8 cellular contexts compared by ENCODE assay signal in genomic region chr20:13638162-13638495, GRCh38. TPM values are rescaled to one million over a fixed set of nuclear protein-coding genes. Genes with fewer than 3 reads are reported as not detected.
A peak's percentile ranks its signal among the peaks of the same experiment; 100 is the strongest.
DNase-seq lines count a peak whose midpoint lies in the region; ATAC-seq and TF ChIP-seq lines count a peak whose summit lies in the region.

No MANE protein-coding gene starts in this region.

- H3F3A ChIP-seq in smooth muscle cell (ENCODE audit: low read depth) = no peaks in the 10 kb centered on the region

- H4K20me1 ChIP-seq in HCT116 (ENCODE audit: insufficient read depth) (peaks cover 5% of the 10 kb centered on the region; the same call in 1 of the 2 replicates), hepatocyte (ENCODE audit: insufficient read depth, poor library complexity, severe bottlenecking) (no peaks in the 10 kb centered on the region), smooth muscle cell (ENCODE audit: low read depth) (peaks cover 3% of the 10 kb centered on the region)

- RAD21 ChIA-PET in HCT116 (lab: Charles Lee; ENCODE audit: low non-redundant PET in 1 of 2, low total read pairs in 2 of 2, uncharacterized antibody in 2 of 2, unreplicated experiment in 2 of 2) = no interaction called here

- H3K27me3 ChIP-seq in HCT116 (ENCODE audit: insufficient read depth, low read length) (no peaks in the 10 kb centered on the region), hepatocyte (no peaks in the 10 kb centered on the region), smooth muscle cell (ENCODE audit: low read depth) (peaks cover 27% of the 10 kb centered on the region)

- H3K27ac ChIP-seq in HCT116 (ENCODE audit: low read depth, low read length) (peak overlapping the region; percentile 57), VCaP (peak overlapping the region; percentile 79), hepatocyte (peak overlapping the region; percentile 77), smooth muscle cell (ENCODE audit: low read depth) (peak overlapping the region; percentile 83)

- WGBS in hepatocyte (ENCODE audit: low lambda C conversion rate, missing lambda C conversion rate) = 2% methylated on average over 6 of the region's 7 CpGs
- WGBS in smooth muscle cell (ENCODE audit: low lambda C conversion rate) = 0% methylated on average over 7 of the region's 7 CpGs

- no peak for TF ChIP-seq CTCF in HCT116 (IDR thresholded peaks at IDR 0.05 in 2 of 3, conservative IDR thresholded peaks at IDR 0.05 in 1 of 3; ENCODE audit: borderline replicate concordance in 1 of 3, insufficient read depth in 1 of 3, low read depth in 2 of 3, low read length in 2 of 3)
- TF ChIP-seq CTCF in VCaP (conservative IDR thresholded peaks at IDR 0.05) = no peak
- TF ChIP-seq CTCF in hepatocyte (IDR thresholded peaks at IDR 0.05; ENCODE audit: poor library complexity) = no peak
- TF ChIP-seq CTCF in smooth muscle cell (IDR thresholded peaks at IDR 0.05; ENCODE audit: borderline replicate concordance, insufficient read depth, poor library complexity, severe bottlenecking) = no peak

- POLR2A ChIA-PET in HCT116 (lab: Charles Lee) = no interaction called here

- H3K4me3 ChIP-seq in HCT116 (replicated peaks in 1 of 2; ENCODE audit: low read depth in 1 of 2, low read length in 2 of 2) (peak overlapping the region; percentile 95 to 96), hepatocyte (peak overlapping the region; percentile 68), smooth muscle cell (peak overlapping the region; percentile 73)

- intact Hi-C loops in HCT116 (cut with micrococcal nuclease) = loop anchor here (5.0 kb wide), 1 partner anchor 139 kb away; no protein-coding TSS in a partner anchor

- H3K9me3 ChIP-seq in HCT116 (ENCODE audit: control insufficient read depth in 1 of 2, insufficient read depth in 1 of 2, low read depth in 1 of 2, low read length in 2 of 2) (no peaks in the 10 kb centered on the region), hepatocyte (ENCODE audit: low read depth) (no peaks in the 10 kb centered on the region), smooth muscle cell (replicated peaks; ENCODE audit: low read depth) (no peaks in the 10 kb centered on the region)

- ATAC-seq in HCT116 (peak; percentile 31), HG02623 (IDR thresholded peaks at IDR 0.05; ENCODE audit: unreplicated experiment) (no peak), HG02759 (IDR thresholded peaks at IDR 0.05; ENCODE audit: unreplicated experiment) (no peak)

- H3K36me3 ChIP-seq in HCT116 (ENCODE audit: control insufficient read depth in 1 of 2, insufficient read depth in 2 of 2, low read length in 2 of 2) (no peaks in the 10 kb centered on the region), hepatocyte (replicated peaks; ENCODE audit: insufficient read depth, low read depth) (no peaks in the 10 kb centered on the region), smooth muscle cell (ENCODE audit: low read depth) (no peaks in the 10 kb centered on the region)

- H3K4me1 ChIP-seq in HCT116 (ENCODE audit: control insufficient read depth in 1 of 2, insufficient read depth in 2 of 2, low read length in 2 of 2) = peaks cover 3 to 12% of the 10 kb centered on the region in 2 experiments; a peak in 3 of 4 replicates
- no peaks in the 10 kb centered on the region for H3K4me1 ChIP-seq in hepatocyte (ENCODE audit: insufficient read depth)
- H3K4me1 ChIP-seq in smooth muscle cell (ENCODE audit: low read depth) = peaks cover 9% of the 10 kb centered on the region

- TF ChIP-seq POLR2A in HCT116 (IDR thresholded peaks at IDR 0.05; ENCODE audit: borderline replicate concordance, extremely low read depth, insufficient read depth, insufficient read length) = no peak

- H3K9me2 ChIP-seq in HCT116 (ENCODE audit: insufficient read depth) (no peaks in the 10 kb centered on the region), hepatocyte (replicated peaks; ENCODE audit: insufficient read depth) (no peaks in the 10 kb centered on the region)

- TF ChIP-seq RAD21 in HCT116 (IDR thresholded peaks at IDR 0.05; ENCODE audit: low read depth) = no peak

- H3K79me2 ChIP-seq in HCT116 (ENCODE audit: insufficient read depth, low read length) = peaks cover 51% of the 10 kb centered on the region
- H3K79me2 ChIP-seq in hepatocyte = peaks cover 46% of the 10 kb centered on the region
- peaks cover 50% of the 10 kb centered on the region for H3K79me2 ChIP-seq in smooth muscle cell (ENCODE audit: low read depth)

- no TSS peak for BruUV-seq in HCT116 (replicated peaks; lab: Mats Ljungman, UMichigan)

- H3K4me2 ChIP-seq in HCT116 (ENCODE audit: low read length) = peak overlapping the region; percentile 98
- peak overlapping the region; percentile 74 for H3K4me2 ChIP-seq in hepatocyte
- peak overlapping the region; percentile 94 for H3K4me2 ChIP-seq in smooth muscle cell

- DNase-seq in ACHN (peak; percentile 15), HCT116 (ENCODE audit: low read depth, low spot score) (no peak), hepatocyte (ENCODE audit: low spot score) (no peak), smooth muscle cell (lab: John Stamatoyannopoulos, UW; ENCODE audit: unreplicated experiment) (no peak), medulla oblongata (ENCODE audit: extremely low spot score) (no peak)

- CTCF ChIA-PET in HCT116 (lab: Charles Lee) = no interaction called here

- in situ Hi-C loops in ACHN (cut with HindIII; ENCODE audit: low pct_ligation_motif_present, low pct_unique_long_range_greater_than_20kb, low sequenced_read_pairs) = no loop called here

- H3K9ac ChIP-seq in HCT116 (ENCODE audit: low read length) (peak overlapping the region; percentile 86), smooth muscle cell (ENCODE audit: low read depth) (peak overlapping the region; percentile 85)

- no peak overlapping the region for H2AFZ ChIP-seq in HCT116 (ENCODE audit: low read depth, low read length, poor library complexity, severe bottlenecking)
- H2AFZ ChIP-seq in hepatocyte = peak overlapping the region; percentile 49
- H2AFZ ChIP-seq in smooth muscle cell (ENCODE audit: low read depth) = peak overlapping the region; percentile 98

TF ChIP-seq in HCT116, 20 proteins besides CTCF, POLR2A, EP300 and RAD21:
- TF ChIP-seq MAX (IDR thresholded peaks at IDR 0.05) = no peak
- no peak for TF ChIP-seq SRF (IDR thresholded peaks at IDR 0.05; ENCODE audit: low read depth)
- no peak for TF ChIP-seq ELF1 (IDR thresholded peaks at IDR 0.05; ENCODE audit: borderline replicate concordance, low read depth)
- no peak for TF ChIP-seq TCF7L2 (IDR thresholded peaks at IDR 0.05; ENCODE audit: borderline replicate concordance, extremely low read depth, insufficient read depth, insufficient read length)
- no peak for TF ChIP-seq JUND (IDR thresholded peaks at IDR 0.05)
- no peak for TF ChIP-seq ATF3 (IDR thresholded peaks at IDR 0.05)
- no peak for TF ChIP-seq EZH2phosphoT487 (IDR thresholded peaks at IDR 0.05; ENCODE audit: borderline replicate concordance)
- no peak for TF ChIP-seq POLR2AphosphoS5 (IDR thresholded peaks at IDR 0.05; ENCODE audit: low read depth, low read length)
- TF ChIP-seq EZH2 (IDR thresholded peaks at IDR 0.05) = no peak
- no peak for TF ChIP-seq ZBTB33 (IDR thresholded peaks at IDR 0.05; ENCODE audit: extremely low read depth, insufficient replicate concordance, low read length)

RNA-seq across cellular contexts. Expression of gene TASP1, which starts 0.6 kb away (rescaled TPM):
- total RNA-seq in HCT116 (2021; ENCODE audit: unreplicated experiment) (19.1 TPM), hepatocyte (10.1 and 11.1 TPM in 2 replicates), smooth muscle cell (11.2 and 17.5 TPM in 2 replicates)
- polyA plus RNA-seq in HCT116 (2012) = 7.5 and 8.4 TPM in 2 replicates
- polyA plus RNA-seq in hepatocyte (12.9 and 13.7 TPM in 2 replicates), smooth muscle cell (6.4 and 11.3 TPM in 2 replicates)
